In genomic region chr4:102823464-102823863, GRCh38 we compare ENCODE assay signal across 9 cellular contexts. TPM values are rescaled to one million over a fixed set of nuclear protein-coding genes. Genes with fewer than 3 reads are reported as not detected.
A peak's percentile ranks its signal among the peaks of the same experiment; 100 is the strongest.
DNase-seq lines count a peak whose midpoint lies in the region; FAIRE-seq and TF ChIP-seq lines count a peak whose summit lies in the region.
"Had no signal": no experiment of that assay in that cellular context is flagged by ENCODE, and none has a peak within 500 bp of the region (broad histone marks: within the 10 kb centered on the region; RNA-seq: fewer than 3 reads in every experiment).

No MANE protein-coding gene starts in this region.

- no peak overlapping the region for H2AK5ac ChIP-seq in trophoblast cell (ENCODE audit: low read length)

- no peak overlapping the region for H2BK120ac ChIP-seq in trophoblast cell (ENCODE audit: insufficient read depth, low read length, poor library complexity)

- no peaks in the 10 kb centered on the region for H3K27me3 ChIP-seq in BLaER1 treated with 17β-estradiol and CSF1 and Interleukin-3, amounts not matched to agents 10 nM and 100 nM
- H3K27me3 ChIP-seq in Karpas-422 (ENCODE audit: low read length) (no peaks in the 10 kb centered on the region), endothelial cell of umbilical vein (ENCODE audit: control insufficient read depth in 2 of 2, insufficient read depth in 2 of 2, low read length in 2 of 2) (no peaks in the 10 kb centered on the region), trophoblast cell (ENCODE audit: insufficient read depth, low read length) (no peaks in the 10 kb centered on the region), thyroid gland (no peaks in the 10 kb centered on the region)

- H2BK12ac ChIP-seq in trophoblast cell (ENCODE audit: low read length) = no peak overlapping the region

- dilution Hi-C loops in endothelial cell of umbilical vein (cut with MboI; ENCODE audit: extremely low pct_ligation_motif_present, low sequenced_read_pairs) = no loop called here

- H3K79me1 ChIP-seq in trophoblast cell (ENCODE audit: low read length) = peaks cover 25% of the 10 kb centered on the region

- H2BK5ac ChIP-seq in trophoblast cell (ENCODE audit: low read depth, low read length, poor library complexity) = no peak overlapping the region

- H3K79me2 ChIP-seq in Karpas-422 (ENCODE audit: low read length) (peaks cover 89% of the 10 kb centered on the region), endothelial cell of umbilical vein (ENCODE audit: control insufficient read depth, insufficient read depth, low read length) (peaks cover 83% of the 10 kb centered on the region), trophoblast cell (ENCODE audit: control insufficient read depth, insufficient read depth, low read length, poor library complexity) (peaks cover 24% of the 10 kb centered on the region)

- POLR2A ChIA-PET in endothelial cell of umbilical vein (lab: Charles Lee) = interaction anchor here (0.5 to 1.7 kb wide), 2 partner anchors 9 to 11 kb away, joined by 3 to 4 read pairs; no protein-coding TSS in a partner anchor

- H4K12ac ChIP-seq in trophoblast cell (ENCODE audit: low read depth, low read length) = no peak overlapping the region

- no TSS peak for BruUV-seq in endothelial cell of umbilical vein (replicated peaks; lab: Mats Ljungman, UMichigan)

- no peak overlapping the region for H3K4ac ChIP-seq in trophoblast cell (ENCODE audit: low read depth, low read length)

- TF ChIP-seq CTCF in endothelial cell of umbilical vein (IDR thresholded peaks at IDR 0.05; ENCODE audit: extremely low read depth in 1 of 2, insufficient read depth in 1 of 2, low read depth in 1 of 2, low read length in 2 of 2) (no peak), thyroid gland (IDR thresholded peaks at IDR 0.05) (no peak)

- H3K4me3 ChIP-seq in BLaER1 treated with 17β-estradiol and CSF1 and Interleukin-3, amounts not matched to agents 10 nM and 100 nM = peak overlapping the region; percentile 74 to 100 (median 95); a peak in 19 of 20 replicates
- H3K4me3 ChIP-seq in Karpas-422 (ENCODE audit: low read length) = peak overlapping the region; percentile 93
- H3K4me3 ChIP-seq in endothelial cell of umbilical vein (replicated peaks in 1 of 3; ENCODE audit: insufficient read depth in 1 of 3, low read depth in 1 of 3, low read length in 3 of 3) = peak overlapping the region in 1 of 3 experiments; percentile 97
- no peak overlapping the region for H3K4me3 ChIP-seq in trophoblast cell (ENCODE audit: low read depth, low read length)
- peak overlapping the region in 1 of 3 donors; percentile 96 for H3K4me3 ChIP-seq in thyroid gland (replicated peaks in 1 of 3)

- no CpG with 5 or more reads among the region's 4 CpGs for WGBS in trophoblast cell (ENCODE audit: extremely low coverage, insufficient coverage, insufficient read length)
- 41% methylated on average over 4 of the region's 4 CpGs for WGBS in thyroid gland, 2 donors

- H3K23ac ChIP-seq in trophoblast cell (ENCODE audit: low read length) = no peak overlapping the region

- no peak overlapping the region for H3K18ac ChIP-seq in trophoblast cell (ENCODE audit: low read length)

- H4K8ac ChIP-seq in trophoblast cell (ENCODE audit: low read depth, low read length) = no peak overlapping the region

- DNase-seq in Karpas-422 = no peak
- no peak for DNase-seq in endothelial cell of umbilical vein (ENCODE audit: low read depth, low spot score)
- no peak for DNase-seq in trophoblast cell
- no peak for DNase-seq in HTR-8/SVneo (ENCODE audit: insufficient read length, low spot score)
- DNase-seq in COLO668 (lab: John Stamatoyannopoulos, UW; ENCODE audit: unreplicated experiment) = no peak
- DNase-seq in thyroid gland = no peak
- DNase-seq in AG20443 (ENCODE audit: low spot score) = no peak
- DNase-seq: stimulated activated naive CD8-positive, alpha-beta T cell treated with anti-CD3 and anti-CD28 coated beads, Interleukin-15, Interleukin-2, amounts not matched to agents 100 U/mL and 50 U/mL, for 24 hours had no signal

- H3K4me1 ChIP-seq in BLaER1 treated with 17β-estradiol and CSF1 and Interleukin-3, amounts not matched to agents 10 nM and 100 nM = peaks cover 14 to 57% (median 40%) of the 10 kb centered on the region in 10 experiments
- H3K4me1 ChIP-seq in Karpas-422 (ENCODE audit: low read length) (peaks cover 60% of the 10 kb centered on the region), endothelial cell of umbilical vein (ENCODE audit: control insufficient read depth, extremely low read depth, insufficient read depth, low read length) (peaks cover 47% of the 10 kb centered on the region), trophoblast cell (ENCODE audit: control insufficient read depth in 1 of 2, insufficient read depth in 2 of 2, low read length in 2 of 2) (peaks cover 2 to 4% of the 10 kb centered on the region in 2 experiments), thyroid gland (peaks cover 43 to 45% of the 10 kb centered on the region in 2 donors)

- intact Hi-C loops in endothelial cell of umbilical vein (cut with micrococcal nuclease) = no loop called here
- intact Hi-C loops in thyroid gland (cut with DNase I) = no loop called here

- peak overlapping the region; percentile 76 to 98 (median 90) for H3K4me2 ChIP-seq in BLaER1 treated with 17β-estradiol and CSF1 and Interleukin-3, amounts not matched to agents 10 nM and 100 nM
- H3K4me2 ChIP-seq in Karpas-422 (ENCODE audit: low read depth, low read length, poor library complexity, severe bottlenecking) (peak overlapping the region; percentile 83), endothelial cell of umbilical vein (ENCODE audit: insufficient read depth, low read length) (peak overlapping the region; percentile 98), trophoblast cell (ENCODE audit: low read length) (peak overlapping the region; percentile 57)

- no peak overlapping the region for H2AFZ ChIP-seq in Karpas-422 (ENCODE audit: low read length)
- H2AFZ ChIP-seq in endothelial cell of umbilical vein (ENCODE audit: low read depth, low read length) = no peak overlapping the region
- H2AFZ ChIP-seq in trophoblast cell (ENCODE audit: insufficient read depth, low read length, poor library complexity) = no peak overlapping the region

- no peak overlapping the region for H4K91ac ChIP-seq in trophoblast cell (ENCODE audit: low read depth, low read length)

- CTCF ChIA-PET in endothelial cell of umbilical vein (lab: Charles Lee) = interaction anchor here (0.6 to 1.1 kb wide), 2 partner anchors 203 to 393 kb away, joined by 4 to 5 read pairs; no protein-coding TSS in a partner anchor

- TF ChIP-seq POLR2A in endothelial cell of umbilical vein (IDR thresholded peaks at IDR 0.05; ENCODE audit: low read depth, low read length) (no peak), thyroid gland (IDR thresholded peaks at IDR 0.05) (no peak)

- H3K9me1 ChIP-seq in endothelial cell of umbilical vein (replicated peaks; ENCODE audit: control insufficient read depth, extremely low read depth, insufficient read depth, low read length) = no peaks in the 10 kb centered on the region

- H3K9ac ChIP-seq in BLaER1 treated with 17β-estradiol and CSF1 and Interleukin-3, amounts not matched to agents 10 nM and 100 nM = peak overlapping the region in 7 of 11 experiments; percentile 97 to 100 (median 100); a peak in 7 of 22 replicates
- no peak overlapping the region for H3K9ac ChIP-seq in Karpas-422 (ENCODE audit: low read length)
- no peak overlapping the region for H3K9ac ChIP-seq in endothelial cell of umbilical vein (replicated peaks; ENCODE audit: extremely low read depth, insufficient read depth, low read length)
- H3K9ac ChIP-seq in trophoblast cell (ENCODE audit: low read length) = no peak overlapping the region

- H3K14ac ChIP-seq in trophoblast cell (ENCODE audit: low read length) = no peak overlapping the region

- no peaks in the 10 kb centered on the region for H3K9me2 ChIP-seq in Karpas-422 (replicated peaks; ENCODE audit: insufficient read depth, low read length)

- peaks cover 34 to 80% (median 74%) of the 10 kb centered on the region in 11 experiments; a peak in 21 of 22 replicates for H3K36me3 ChIP-seq in BLaER1 treated with 17β-estradiol and CSF1 and Interleukin-3, amounts not matched to agents 10 nM and 100 nM
- H3K36me3 ChIP-seq in Karpas-422 (ENCODE audit: insufficient read depth, low read length) (peaks cover 64% of the 10 kb centered on the region), endothelial cell of umbilical vein (ENCODE audit: control insufficient read depth in 2 of 2, extremely low read depth in 1 of 2, insufficient read depth in 2 of 2, low read length in 2 of 2) (peaks cover 0 to 3% of the 10 kb centered on the region in 2 experiments), trophoblast cell (ENCODE audit: control insufficient read depth in 1 of 2, insufficient read depth in 2 of 2, low read length in 2 of 2) (peaks cover 0 to 3% of the 10 kb centered on the region in 2 experiments), thyroid gland (no peaks in the 10 kb centered on the region)

- FAIRE-seq in endothelial cell of umbilical vein (lab: Jason Lieb, UNC) = no peak
- no peak for FAIRE-seq in HTR-8/SVneo (lab: Jason Lieb, UNC)

- H3K9me3 ChIP-seq in BLaER1 treated with 17β-estradiol and CSF1 and Interleukin-3, amounts not matched to agents 10 nM and 100 nM (replicated peaks in 1 of 11) = no peaks in the 10 kb centered on the region; a peak in 1 of 22 replicates
- H3K9me3 ChIP-seq in Karpas-422 (ENCODE audit: low read length) (no peaks in the 10 kb centered on the region), endothelial cell of umbilical vein (replicated peaks; ENCODE audit: control insufficient read depth, insufficient read depth, low read length) (no peaks in the 10 kb centered on the region), trophoblast cell (ENCODE audit: insufficient read depth, low read depth, low read length) (no peaks in the 10 kb centered on the region), thyroid gland (no peaks in the 10 kb centered on the region)

- H4K20me1 ChIP-seq in BLaER1 treated with 17β-estradiol and CSF1 and Interleukin-3, amounts not matched to agents 10 nM and 100 nM = peaks cover 67 to 83% (median 82%) of the 10 kb centered on the region in 11 experiments
- H4K20me1 ChIP-seq in Karpas-422 (ENCODE audit: insufficient read depth, low read depth, low read length) (peaks cover 68% of the 10 kb centered on the region), endothelial cell of umbilical vein (replicated peaks; ENCODE audit: control insufficient read depth, extremely low read depth, insufficient read depth, low read length) (peaks cover 23% of the 10 kb centered on the region)

- peak overlapping the region in 2 of 11 experiments; percentile 100; a peak in 2 of 22 replicates for H3K27ac ChIP-seq in BLaER1 treated with 17β-estradiol and CSF1 and Interleukin-3, amounts not matched to agents 10 nM and 100 nM
- H3K27ac ChIP-seq in Karpas-422 (ENCODE audit: low read length) = no peak overlapping the region
- no peak overlapping the region for H3K27ac ChIP-seq in endothelial cell of umbilical vein (ENCODE audit: insufficient read depth, low read depth, low read length)
- H3K27ac ChIP-seq in trophoblast cell (ENCODE audit: low read depth, low read length) = no peak overlapping the region
- peak overlapping the region in 1 of 3 donors; percentile 100 for H3K27ac ChIP-seq in thyroid gland

RNA-seq across cellular contexts. Expression of gene UBE2D3, which starts 3.9 kb away (rescaled TPM):
- 538 and 600 TPM in 2 replicates for total RNA-seq in Karpas-422 (2014; rRNA removed; shearing (Covaris generic); ENCODE audit: low replicate concordance)
- total RNA-seq in endothelial cell of umbilical vein (279 and 288 TPM in 2 replicates), thyroid gland (100 to 1,000 TPM; 379 to 633 (median 495) TPM)
- polyA plus RNA-seq in endothelial cell of umbilical vein = 388 and 399 TPM in 2 replicates
- 350 and 364 TPM in 2 replicates for polyA plus RNA-seq in endothelial cell of umbilical vein (2011; cell fraction: cytosol; rRNA removed)
- polyA plus RNA-seq in endothelial cell of umbilical vein (2011; cell fraction: nucleus; rRNA removed) = 360 and 376 TPM in 2 replicates
- polyA plus RNA-seq in endothelial cell of umbilical vein (2012) = 215 and 278 TPM in 2 replicates
- 278 and 331 TPM in 2 replicates for polyA minus RNA-seq in endothelial cell of umbilical vein
- 121 TPM for polyA minus RNA-seq in endothelial cell of umbilical vein (2011; cell fraction: cytosol; rRNA and poly(A)+ RNA removed)
- polyA minus RNA-seq in endothelial cell of umbilical vein (2011; cell fraction: nucleus; rRNA and poly(A)+ RNA removed) = 266 and 296 TPM in 2 replicates
- 864 and 871 TPM in 2 replicates for polyA plus RNA-seq in trophoblast cell (2013)

RNA-seq across cellular contexts. Expression of gene CISD2, which starts 45.3 kb away (rescaled TPM):
- 53.8 and 70.3 TPM in 2 replicates for total RNA-seq in Karpas-422 (2014; rRNA removed; shearing (Covaris generic); ENCODE audit: low replicate concordance)
- total RNA-seq in endothelial cell of umbilical vein (26.5 and 28.4 TPM in 2 replicates), thyroid gland (10 to 100 TPM; 29.3 to 37.0 (median 33.7) TPM)
- 13.5 and 14.6 TPM in 2 replicates for polyA plus RNA-seq in endothelial cell of umbilical vein
- 18.9 and 21.7 TPM in 2 replicates for polyA plus RNA-seq in endothelial cell of umbilical vein (2011; cell fraction: cytosol; rRNA removed)
- polyA plus RNA-seq in endothelial cell of umbilical vein (2011; cell fraction: nucleus; rRNA removed) = 5.9 and 6.4 TPM in 2 replicates
- 20.5 and 29.8 TPM in 2 replicates for polyA plus RNA-seq in endothelial cell of umbilical vein (2012)
- 20.7 and 28.5 TPM in 2 replicates for polyA minus RNA-seq in endothelial cell of umbilical vein
- 15.7 TPM for polyA minus RNA-seq in endothelial cell of umbilical vein (2011; cell fraction: cytosol; rRNA and poly(A)+ RNA removed)
- polyA minus RNA-seq in endothelial cell of umbilical vein (2011; cell fraction: nucleus; rRNA and poly(A)+ RNA removed) = 4.2 TPM in 2 replicates
- 39.6 and 40.0 TPM in 2 replicates for polyA plus RNA-seq in trophoblast cell (2013)

Comparison
In these comparisons a context has a peak if more than half of its experiments do, and no peak if none do; other contexts are left out.
1. H3K9ac ChIP-seq: peak in BLaER1 treated with 17β-estradiol and CSF1 and Interleukin-3, amounts not matched to agents 10 nM and 100 nM (7 of 11); none in Karpas-422 (single experiment), endothelial cell of umbilical vein (single experiment) and trophoblast cell (single experiment).
2. Peak in every context shown above with its lines, with median percentiles within 50 percentile points of each other: H3K4me2 ChIP-seq.